In the genomic region with DNA sequence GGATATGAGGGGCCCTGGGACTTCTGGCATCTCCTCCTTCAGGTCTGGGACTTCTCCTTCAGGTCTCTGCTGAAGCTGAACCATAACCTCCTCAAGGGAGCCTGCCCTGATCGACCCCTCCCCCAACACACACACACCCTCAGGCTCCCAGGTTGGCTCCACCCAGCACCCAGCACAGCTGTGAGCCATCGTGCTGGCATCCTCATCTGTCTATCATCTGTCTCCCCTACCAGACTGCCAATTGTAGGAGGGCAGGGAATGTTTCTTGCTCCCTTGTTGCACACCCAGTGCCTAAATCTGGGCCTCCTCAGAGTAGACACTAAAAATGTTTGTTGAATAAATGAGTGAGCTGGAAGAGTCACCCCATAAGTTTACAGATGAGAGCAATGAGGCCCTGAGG, we compare ENCODE assay signal across 11 cellular contexts.
A peak's percentile ranks its signal among the peaks of the same experiment; 100 is the strongest.
DNase-seq lines count a peak whose midpoint lies in the region; ATAC-seq and TF ChIP-seq lines count a peak whose summit lies in the region.
"Had no signal": no experiment of that assay in that cellular context is flagged by ENCODE, and none has a peak within 500 bp of the region (broad histone marks: within the 10 kb centered on the region; RNA-seq: fewer than 3 reads in every experiment).

No MANE protein-coding gene starts in this region.

- H3K4me3 ChIP-seq in ascending aorta (no peak overlapping the region), subcutaneous abdominal adipose tissue (ENCODE audit: low read depth in 1 of 5, low read length in 5 of 5) (no peak overlapping the region)

- H3K27ac Mint-ChIP-seq in progenitor cell of endocrine pancreas: no peak overlapping the region

- H3K4me3 Mint-ChIP-seq in progenitor cell of endocrine pancreas (ENCODE audit: low read depth): no peak overlapping the region

- H3K9me3 Mint-ChIP-seq in progenitor cell of endocrine pancreas (ENCODE audit: low read depth): peaks cover 7% of the 10 kb centered on the region

- H3K9me3 ChIP-seq in ascending aorta (peaks cover 0 to 5% of the 10 kb centered on the region in 2 donors), subcutaneous abdominal adipose tissue (ENCODE audit: control insufficient read depth in 5 of 5, low read length in 5 of 5) (peaks cover 3 to 18% (median 13%) of the 10 kb centered on the region in 5 donors)

- H3K27me3 ChIP-seq in ascending aorta (no peaks in the 10 kb centered on the region), layer of hippocampus (ENCODE audit: control insufficient read depth, insufficient read depth, low read length) (no peaks in the 10 kb centered on the region), subcutaneous abdominal adipose tissue (ENCODE audit: control insufficient read depth in 5 of 5, insufficient read depth in 4 of 5, low read length in 5 of 5) (no peaks in the 10 kb centered on the region)

- H3K36me3 ChIP-seq in ascending aorta (peaks cover 43 to 63% of the 10 kb centered on the region in 2 donors), subcutaneous abdominal adipose tissue (ENCODE audit: control insufficient read depth in 5 of 5, insufficient read depth in 5 of 5, low read length in 5 of 5) (peaks cover 0 to 35% (median 26%) of the 10 kb centered on the region in 5 donors)

- no peaks in the 10 kb centered on the region for H3K27me3 Mint-ChIP-seq in progenitor cell of endocrine pancreas

- peak; percentile 49 for DNase-seq in HS-5 (ENCODE audit: low read depth)
- no peak for DNase-seq in ascending aorta (ENCODE audit: low spot score in 2 of 2)
- no peak for DNase-seq in cerebellar cortex (ENCODE audit: low spot score)
- DNase-seq in progenitor cell of endocrine pancreas (ENCODE audit: low spot score, unreplicated experiment): no peak
- no peak for DNase-seq in CD1c-positive myeloid dendritic cell (ENCODE audit: extremely low spot score)
- DNase-seq: activated effector memory CD4-positive, alpha-beta T cell treated with anti-CD3 and anti-CD28 coated beads, Interleukin-2, amount 50 U/mL, for 16 hours; effector CD8-positive, alpha-beta T cell; NCI-H1092 had no signal

- peak overlapping the region; percentile 82 to 84 for H3K27ac ChIP-seq in ascending aorta
- H3K27ac ChIP-seq in layer of hippocampus (ENCODE audit: low read depth, low read length): peak overlapping the region; percentile 78
- peak overlapping the region; percentile 72 for H3K27ac ChIP-seq in subcutaneous abdominal adipose tissue (ENCODE audit: low read depth, low read length)

- intact Hi-C loops in ascending aorta (cut with DNase I): no loop called here

- H3K4me1 ChIP-seq in ascending aorta: peaks cover 14 to 29% of the 10 kb centered on the region in 2 donors
- peaks cover 3 to 55% (median 18%) of the 10 kb centered on the region in 5 donors for H3K4me1 ChIP-seq in subcutaneous abdominal adipose tissue (ENCODE audit: control insufficient read depth in 5 of 5, insufficient read depth in 5 of 5, low read length in 5 of 5)

- no peaks in the 10 kb centered on the region for H3K4me1 Mint-ChIP-seq in progenitor cell of endocrine pancreas (ENCODE audit: low read depth)

- H3K36me3 Mint-ChIP-seq in progenitor cell of endocrine pancreas (ENCODE audit: insufficient read depth): peaks cover 48% of the 10 kb centered on the region

- no peak for ATAC-seq in GM21526 (IDR thresholded peaks at IDR 0.05; ENCODE audit: low FRiP score, unreplicated experiment)

- TF ChIP-seq CTCF in ascending aorta (IDR thresholded peaks at IDR 0.05): no peak
- no peak for TF ChIP-seq CTCF in progenitor cell of endocrine pancreas (IDR thresholded peaks at IDR 0.05; ENCODE audit: unreplicated experiment)

- peak overlapping the region in 1 of 5 donors; percentile 58 for H3K9ac ChIP-seq in subcutaneous abdominal adipose tissue (ENCODE audit: low read length in 5 of 5)
